Comparison of ENCODE assay signal across 14 cellular contexts in the genomic region with DNA sequence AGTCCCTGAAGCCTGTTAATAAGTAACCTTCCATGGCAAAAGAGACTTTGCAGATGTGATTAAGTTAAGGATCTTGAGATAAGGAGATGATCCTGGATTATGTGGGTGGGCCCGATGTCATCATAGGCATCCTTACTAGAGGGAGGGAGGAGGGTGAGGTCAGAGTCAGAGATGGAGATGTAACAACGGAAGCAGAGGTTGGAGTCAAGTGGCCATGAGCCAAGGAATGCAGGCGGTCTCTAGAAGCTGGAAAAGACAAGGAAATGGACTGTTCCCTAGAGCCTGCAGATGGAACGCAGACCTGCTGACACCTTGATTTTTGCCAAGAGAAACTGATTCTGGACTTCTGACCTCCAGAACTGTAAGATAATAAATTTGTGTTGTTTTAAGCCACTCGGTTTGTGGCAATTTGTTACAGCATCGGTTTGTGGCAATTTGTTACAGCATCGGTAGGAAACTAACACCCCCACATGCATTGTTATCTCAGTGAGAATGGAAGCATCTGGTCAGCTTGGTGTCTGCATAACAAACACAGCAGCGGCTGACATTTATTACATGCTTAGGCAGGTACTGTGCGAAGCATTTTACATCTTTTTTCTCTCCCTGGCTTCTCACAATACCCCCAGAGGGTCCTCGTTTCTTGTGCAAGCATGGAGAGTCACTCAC. TPM values are rescaled to one million over a fixed set of nuclear protein-coding genes. Genes with fewer than 3 reads are reported as not detected.
DNase-seq lines count a peak whose midpoint lies in the region; ATAC-seq and TF ChIP-seq lines count a peak whose summit lies in the region.
"Had no signal": no experiment of that assay in that cellular context is flagged by ENCODE, and none has a peak within 500 bp of the region (broad histone marks: within the 10 kb centered on the region; RNA-seq: fewer than 3 reads in every experiment).

No MANE protein-coding gene starts in this region.

- H2BK120ac ChIP-seq in H9 (ENCODE audit: low read depth, low read length, poor library complexity, severe bottlenecking), result no peak overlapping the region

- no peak overlapping the region for H2BK15ac ChIP-seq in H9 (ENCODE audit: low read depth, low read length)

- no peak for TF ChIP-seq POLR2A in body of pancreas (IDR thresholded peaks at IDR 0.05)
- no peak for TF ChIP-seq POLR2A in transverse colon (IDR thresholded peaks at IDR 0.05)

- no peaks in the 10 kb centered on the region for H3K79me1 ChIP-seq in H9 (ENCODE audit: insufficient read depth, low read depth, low read length, poor library complexity, severe bottlenecking)

- H3K9me3 Mint-ChIP-seq in H9, result peaks cover 56 to 60% of the 10 kb centered on the region in 2 experiments
- H3K9me3 Mint-ChIP-seq: activated CD8-positive, alpha-beta T cell treated with anti-CD3 and anti-CD28 coated beads for 36 hours had no signal

- ATAC-seq in body of pancreas (peak; percentile 71), left ventricle myocardium superior (peak; percentile 82), HG03095 (IDR thresholded peaks at IDR 0.05; ENCODE audit: unreplicated experiment) (no peak), GM18873 (IDR thresholded peaks at IDR 0.05; ENCODE audit: low FRiP score, unreplicated experiment) (no peak)
- ATAC-seq: activated CD8-positive, alpha-beta T cell treated with anti-CD3 and anti-CD28 coated beads for 36 hours had no signal

- in situ Hi-C loops in transverse colon (cut with MboI; ENCODE audit: low pct_ligation_motif_present in 1 of 4, low pct_unique_long_range_greater_than_20kb in 1 of 4, low sequenced_read_pairs in 3 of 4), result no loop called here

- no peak overlapping the region for H3K23ac ChIP-seq in H9 (ENCODE audit: insufficient read length, low read depth, low read length)

- H2BK20ac ChIP-seq in H9 (ENCODE audit: low read depth, low read length, poor library complexity, severe bottlenecking), result no peak overlapping the region

- H3K4me2 ChIP-seq in H9 (ENCODE audit: insufficient read depth, insufficient read length, low read length), result no peak overlapping the region
- H3K4me2 ChIP-seq: KMS-11 had no signal

- TF ChIP-seq CTCF in H9 (conservative IDR thresholded peaks at IDR 0.05) (no peak), body of pancreas (IDR thresholded peaks at IDR 0.05) (no peak), transverse colon (IDR thresholded peaks at IDR 0.05) (no peak)

- whole genome bisulfite sequencing in H9 (ENCODE audit: extremely low coverage, insufficient read length, low lambda C conversion rate), result no CpG with 5 or more reads among the region's 10 CpGs
- 43 to 60% methylated on average over 6 to 10 of the region's 10 CpGs for WGBS in body of pancreas, 2 donors
- 65% methylated on average over 10 of the region's 10 CpGs; no CpG with 5 or more reads in 1 of the 2 donors for WGBS in transverse colon (ENCODE audit: low coverage in 1 of 2), 2 donors

- peaks cover 6% of the 10 kb centered on the region; the same call in 1 of the 2 replicates for H3K79me2 ChIP-seq in H9 (ENCODE audit: insufficient read depth, low read length)

- no peak overlapping the region for H3K14ac ChIP-seq in H9 (ENCODE audit: insufficient read depth, low read length)

- H2BK12ac ChIP-seq in H9 (ENCODE audit: insufficient read length, low read depth, low read length), result no peak overlapping the region

- no peak overlapping the region for H3K4ac ChIP-seq in H9 (ENCODE audit: low read depth, low read length)

- no peak overlapping the region for H4K8ac ChIP-seq in H9 (replicated peaks; ENCODE audit: insufficient read length, low read depth, low read length)

- no peak for DNase-seq in H9
- DNase-seq in body of pancreas, result peak; percentile 29 to 46 (median 37)
- DNase-seq in left ventricle myocardium superior, result peak; percentile 55
- peak; percentile 37 for DNase-seq in transverse colon
- DNase-seq in NCI-H2171 treated with DMSO at 0.1 percent for 48 hours (lab: John Stamatoyannopoulos, UW), result no peak
- DNase-seq: activated CD8-positive, alpha-beta T cell treated with anti-CD3 and anti-CD28 coated beads for 36 hours; CD4-positive, CD25-positive, alpha-beta regulatory T cell; effector memory CD4-positive, alpha-beta T cell; GF-D8; NCI-H1694; SJCRH30 had no signal

- H3T11ph ChIP-seq in H9 (ENCODE audit: low read length), result no peak overlapping the region

- H3K27me3 Mint-ChIP-seq in H9 (ENCODE audit: low read depth), result no peaks in the 10 kb centered on the region; the same call in 1 of the 2 replicates
- H3K27me3 Mint-ChIP-seq: activated CD8-positive, alpha-beta T cell treated with anti-CD3 and anti-CD28 coated beads for 36 hours; CD4-positive, CD25-positive, alpha-beta regulatory T cell had no signal

- H3K4me3 ChIP-seq in body of pancreas (no peak overlapping the region), transverse colon (no peak overlapping the region)
- H3K4me3 ChIP-seq: SJCRH30 had no signal

- no peak overlapping the region for H3K4me3 Mint-ChIP-seq in H9
- H3K4me3 Mint-ChIP-seq: activated CD8-positive, alpha-beta T cell treated with anti-CD3 and anti-CD28 coated beads for 36 hours had no signal

- H3K9ac ChIP-seq in H9 (ENCODE audit: extremely low read depth, insufficient read length, low read length), result no peak overlapping the region
- H3K9ac ChIP-seq: KMS-11 had no signal

- H4K5ac ChIP-seq in H9 (ENCODE audit: insufficient read length, low read depth, low read length), result no peak overlapping the region

- peak overlapping the region; percentile 25 to 58 (median 36); a peak in 4 of 7 replicates for H3K27ac Mint-ChIP-seq in H9
- H3K27ac Mint-ChIP-seq: activated CD8-positive, alpha-beta T cell treated with anti-CD3 and anti-CD28 coated beads for 36 hours had no signal

- peaks cover 22 to 36% of the 10 kb centered on the region in 2 experiments for H3K4me1 Mint-ChIP-seq in H9

- H3K9me3 ChIP-seq in H9 (ENCODE audit: control insufficient read depth, low read depth, low read length), result peaks cover 4% of the 10 kb centered on the region
- no peaks in the 10 kb centered on the region for H3K9me3 ChIP-seq in body of pancreas
- H3K9me3 ChIP-seq in transverse colon, result no peaks in the 10 kb centered on the region
- H3K9me3 ChIP-seq: SJCRH30 had no signal

- H3K18ac ChIP-seq in H9 (ENCODE audit: insufficient read length, low read depth, low read length), result no peak overlapping the region

- intact Hi-C loops in body of pancreas (cut with DNase I), result no loop called here
- intact Hi-C loops in left ventricle myocardium superior (cut with micrococcal nuclease), result no loop called here
- intact Hi-C loops in transverse colon (cut with DNase I; ENCODE audit: low total_unique reads), result no loop called here

- no peak overlapping the region for H3K56ac ChIP-seq in H9 (ENCODE audit: insufficient read length, low read depth, low read length)

- H3K36me3 ChIP-seq in body of pancreas (replicated peaks in 1 of 2; ENCODE audit: insufficient read depth in 1 of 2, low read depth in 2 of 2) (no peaks in the 10 kb centered on the region), transverse colon (no peaks in the 10 kb centered on the region)

- H3K23me2 ChIP-seq in H9 (ENCODE audit: insufficient read length, low read depth, low read length, poor library complexity, severe bottlenecking), result no peaks in the 10 kb centered on the region

- peaks cover 4% of the 10 kb centered on the region; the same call in 1 of the 2 replicates for H3K4me1 ChIP-seq in H9 (ENCODE audit: insufficient read depth, low read length)
- peaks cover 13% of the 10 kb centered on the region for H3K4me1 ChIP-seq in body of pancreas
- peaks cover 0 to 24% (median 10%) of the 10 kb centered on the region in 4 donors for H3K4me1 ChIP-seq in transverse colon

- peaks cover 22 to 35% (median 23%) of the 10 kb centered on the region in 3 experiments for H3K36me3 Mint-ChIP-seq in H9 (ENCODE audit: insufficient read depth in 1 of 3, low read depth in 3 of 3)
- H3K36me3 Mint-ChIP-seq: CD4-positive, CD25-positive, alpha-beta regulatory T cell had no signal

- H2BK5ac ChIP-seq in H9 (ENCODE audit: insufficient read length, low read length), result no peak overlapping the region

- no peak overlapping the region for H2AFZ ChIP-seq in H9 (ENCODE audit: low read length)

- no peak overlapping the region for H2AK5ac ChIP-seq in H9 (ENCODE audit: insufficient read length, low read length)

- H3K27me3 ChIP-seq in H9 (ENCODE audit: insufficient read depth, low read length), result no peaks in the 10 kb centered on the region
- no peaks in the 10 kb centered on the region for H3K27me3 ChIP-seq in body of pancreas
- H3K27me3 ChIP-seq in transverse colon, result no peaks in the 10 kb centered on the region
- H3K27me3 ChIP-seq: SJCRH30 had no signal

- H3K27ac ChIP-seq in H9 (ENCODE audit: insufficient read length, low read depth, low read length), result no peak overlapping the region
- H3K27ac ChIP-seq in body of pancreas, result no peak overlapping the region
- H3K27ac ChIP-seq in transverse colon, result no peak overlapping the region
- H3K27ac ChIP-seq: KMS-11, SJCRH30 had no signal

- no peak overlapping the region for H4K91ac ChIP-seq in H9 (ENCODE audit: insufficient read length, low read depth, low read length)

- no peak for TF ChIP-seq EP300 in transverse colon (IDR thresholded peaks at IDR 0.05; ENCODE audit: low read depth)

- no peaks in the 10 kb centered on the region for H4K20me1 ChIP-seq in H9 (ENCODE audit: control insufficient read depth, insufficient read depth, insufficient read length)

RNA-seq across cellular contexts. Expression of gene CLDN34, which starts 55.6 kb away (rescaled TPM):
- 0.31 and 0.39 TPM in 2 replicates for total RNA-seq in H9 (2021)
- total RNA-seq in body of pancreas, result 1 to 10 TPM in 1 of 2 donors, not detected in 1; 2.6 TPM
- not detected for total RNA-seq in left ventricle myocardium superior
- total RNA-seq in transverse colon, result under 1 TPM in 1 of 4 donors, not detected in 3; 0.82 TPM
- total RNA-seq: activated CD8-positive, alpha-beta T cell treated with anti-CD3 and anti-CD28 coated beads for 36 hours; CD4-positive, CD25-positive, alpha-beta regulatory T cell; SJCRH30 had no signal

Comparison
In these comparisons a context has a peak if more than half of its experiments do, and no peak if none do; other contexts are left out.
1. DNase-seq: peak in body of pancreas (4 of 4), left ventricle myocardium superior (single experiment) and transverse colon (single experiment); none in H9 (single experiment) and NCI-H2171 treated with DMSO at 0.1 percent for 48 hours (single experiment).
2. ATAC-seq: peak in body of pancreas (single experiment) and left ventricle myocardium superior (single experiment); none in HG03095 (single experiment) and GM18873 (single experiment).